ENCODE assay signal across 20 cellular contexts in genomic region chr1:33943978-33944377, GRCh38.
DNase-seq lines count a peak whose midpoint lies in the region; ATAC-seq and TF ChIP-seq lines count a peak whose summit lies in the region.
"Had no signal": no experiment of that assay in that cellular context is flagged by ENCODE, and none has a peak within 500 bp of the region (broad histone marks: within the 10 kb centered on the region; RNA-seq: fewer than 3 reads in every experiment).

No MANE protein-coding gene starts in this region.

- no peak for TF ChIP-seq POLR2A in body of pancreas (IDR thresholded peaks at IDR 0.05)

- H3K36me3 ChIP-seq in body of pancreas (replicated peaks in 1 of 2; ENCODE audit: insufficient read depth in 1 of 2, low read depth in 2 of 2) (no peaks in the 10 kb centered on the region), lower lobe of right lung (no peaks in the 10 kb centered on the region)
- H3K36me3 ChIP-seq: Peyer's patch, spleen had no signal

- H3K4me3 ChIP-seq in body of pancreas = no peak overlapping the region
- H3K4me3 ChIP-seq in lower lobe of right lung = no peak overlapping the region
- H3K4me3 ChIP-seq: Peyer's patch, spleen had no signal

- 19 to 26% methylated on average over 3 of the region's 3 CpGs for WGBS in body of pancreas, 2 donors

- H3K4me1 ChIP-seq in body of pancreas (peaks cover 6% of the 10 kb centered on the region), lower lobe of right lung (no peaks in the 10 kb centered on the region)
- H3K4me1 ChIP-seq: Peyer's patch, spleen had no signal

- no peak overlapping the region for H3K27ac ChIP-seq in body of pancreas
- no peak overlapping the region for H3K27ac ChIP-seq in lower lobe of right lung
- H3K27ac ChIP-seq: HL-60, Peyer's patch, spleen had no signal

- H3K36me3 Mint-ChIP-seq in T-helper 17 cell (ENCODE audit: low read depth) = no peaks in the 10 kb centered on the region
- H3K36me3 Mint-ChIP-seq: activated naive CD8-positive, alpha-beta T cell; memory B cell had no signal

- H3K4me3 Mint-ChIP-seq in T-helper 17 cell = no peak overlapping the region
- H3K4me3 Mint-ChIP-seq: activated naive CD8-positive, alpha-beta T cell; memory B cell had no signal

- ATAC-seq in body of pancreas = peak; percentile 33
- ATAC-seq in lower lobe of right lung = peak; percentile 23 to 50
- no peak for ATAC-seq in T-helper 17 cell
- no peak for ATAC-seq in GM21423 (IDR thresholded peaks at IDR 0.05; ENCODE audit: unreplicated experiment)
- ATAC-seq: esophagus mucosa; stimulated activated naive CD8-positive, alpha-beta T cell treated with anti-CD3 and anti-CD28 coated beads, Interleukin-15, Interleukin-2, amounts not matched to agents 100 U/mL and 50 U/mL, for 24 hours had no signal

- intact Hi-C loops in body of pancreas (cut with DNase I) = no loop called here
- intact Hi-C loops in lower lobe of right lung (cut with DNase I) = no loop called here

- DNase-seq in AG08395 (ENCODE audit: low spot score) = peak; percentile 26
- DNase-seq in HT1080 (ENCODE audit: low read depth) = peak; percentile 64
- DNase-seq in body of pancreas = peak; percentile 12 to 45 (median 40)
- DNase-seq in lower lobe of right lung = no peak
- no peak for DNase-seq in T-helper 17 cell
- no peak for DNase-seq in HuH-7 (ENCODE audit: low spot score)
- no peak for DNase-seq in T-helper 1 cell
- DNase-seq: activated CD4-positive, CD25-positive, alpha-beta regulatory T cell treated with anti-CD3 and anti-CD28 coated beads, Interleukin-2, amount 50 U/mL, for 72 hours; activated CD8-positive, alpha-beta memory T cell treated with anti-CD3 and anti-CD28 coated beads, Interleukin-2, amount 50 U/mL, for 4 hours; dermis blood vessel endothelial cell; NCI-H1930; NCI-H524 treated with DMSO at 0.1 percent for 48 hours; Peyer's patch; spleen; stimulated activated naive CD8-positive, alpha-beta T cell treated with anti-CD3 and anti-CD28 coated beads, Interleukin-15, Interleukin-2, amounts not matched to agents 100 U/mL and 50 U/mL, for 24 hours had no signal

- H3K27me3 Mint-ChIP-seq in T-helper 17 cell = no peaks in the 10 kb centered on the region
- H3K27me3 Mint-ChIP-seq: memory B cell had no signal

- H3K27me3 ChIP-seq in body of pancreas = no peaks in the 10 kb centered on the region
- H3K27me3 ChIP-seq in lower lobe of right lung (ENCODE audit: low read depth) = no peaks in the 10 kb centered on the region
- H3K27me3 ChIP-seq: Peyer's patch had no signal

- no peaks in the 10 kb centered on the region for H3K4me1 Mint-ChIP-seq in T-helper 17 cell
- H3K4me1 Mint-ChIP-seq: memory B cell had no signal

- H3K27ac Mint-ChIP-seq in T-helper 17 cell = no peak overlapping the region
- H3K27ac Mint-ChIP-seq: activated naive CD8-positive, alpha-beta T cell; memory B cell had no signal

- TF ChIP-seq CTCF in body of pancreas (IDR thresholded peaks at IDR 0.05) (peak in 2 of 7 experiments; percentile 2 to 14), lower lobe of right lung (IDR thresholded peaks at IDR 0.05) (no peak)

- H3K9me3 ChIP-seq in body of pancreas (no peaks in the 10 kb centered on the region), lower lobe of right lung (no peaks in the 10 kb centered on the region), T-helper 17 cell (ENCODE audit: control insufficient read depth, low read length, poor library complexity, severe bottlenecking) (no peaks in the 10 kb centered on the region)
- H3K9me3 ChIP-seq: Peyer's patch had no signal

Comparison
In these comparisons a context has a peak if more than half of its experiments do, and no peak if none do; other contexts are left out.
1. DNase-seq: peak in AG08395 (single experiment), HT1080 (single experiment) and body of pancreas (4 of 4); none in lower lobe of right lung (single experiment), T-helper 17 cell (0 of 3), HuH-7 (single experiment) and T-helper 1 cell (0 of 5).
2. ATAC-seq: peak in body of pancreas (single experiment) and lower lobe of right lung (2 of 2); none in T-helper 17 cell (single experiment) and GM21423 (single experiment).